8 cellular contexts compared by ENCODE assay signal in the genomic region with DNA sequence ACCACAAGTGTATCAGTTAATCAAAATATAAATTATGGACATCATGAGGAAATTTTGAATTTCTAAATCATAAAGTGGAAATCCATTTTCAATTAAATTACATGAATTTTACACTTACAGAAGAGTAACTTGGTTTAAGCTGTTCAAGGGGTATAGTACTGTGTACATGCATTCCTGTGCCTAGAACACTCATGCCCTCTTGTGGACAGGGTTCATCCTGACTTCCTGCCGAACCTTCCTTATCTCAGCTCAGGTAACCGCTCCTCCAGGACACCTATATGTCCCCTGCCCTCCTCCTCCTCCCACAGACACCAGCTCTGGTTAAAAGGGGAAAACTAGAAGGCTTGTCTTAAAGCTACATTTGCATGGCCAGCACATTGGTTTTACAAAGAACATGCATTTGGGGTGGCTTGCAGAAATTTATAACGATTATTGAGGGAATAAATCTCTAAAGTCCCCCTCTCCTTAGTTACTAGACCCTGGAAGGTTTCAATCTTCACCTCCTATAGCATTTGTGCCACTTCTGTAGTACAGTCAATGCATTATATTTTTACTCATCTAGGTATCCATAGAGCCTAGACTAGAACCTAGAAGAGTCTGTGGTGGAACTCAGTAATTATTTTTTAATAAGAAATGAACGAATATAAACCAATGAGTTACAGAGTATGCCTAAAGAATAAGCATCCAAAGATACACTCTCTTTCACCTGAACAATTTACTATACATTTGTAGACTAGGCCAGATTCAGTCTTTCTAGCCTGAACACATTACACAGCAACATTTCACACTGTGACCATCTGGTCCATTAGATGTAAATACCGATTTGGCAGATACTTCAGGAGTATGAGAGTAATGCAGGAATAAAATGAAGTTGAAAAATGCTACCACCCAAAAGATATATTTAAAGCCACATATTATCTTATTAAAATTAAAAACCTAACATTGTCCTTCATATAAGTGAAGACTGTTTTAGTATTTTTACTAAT.
DNase-seq lines count a peak whose midpoint lies in the region; ATAC-seq and TF ChIP-seq lines count a peak whose summit lies in the region.

No MANE protein-coding gene starts in this region.

- TF ChIP-seq POLR2A in breast epithelium (IDR thresholded peaks at IDR 0.05): no peak

- H3K4me1 ChIP-seq in breast epithelium (no peaks in the 10 kb centered on the region), mucosa of descending colon (ENCODE audit: low read depth) (no peaks in the 10 kb centered on the region), aorta (ENCODE audit: control insufficient read depth in 1 of 2, insufficient read depth in 2 of 2, low read length in 2 of 2) (no peaks in the 10 kb centered on the region)

- H3K36me3 ChIP-seq in breast epithelium (no peaks in the 10 kb centered on the region), mucosa of descending colon (ENCODE audit: low read depth) (no peaks in the 10 kb centered on the region), aorta (ENCODE audit: control insufficient read depth in 1 of 2, insufficient read depth in 2 of 2, low read length in 1 of 2) (no peaks in the 10 kb centered on the region)

- H3K27ac ChIP-seq in breast epithelium: no peak overlapping the region
- no peak overlapping the region for H3K27ac ChIP-seq in aorta (ENCODE audit: low read depth in 1 of 2, low read length in 2 of 2)

- ATAC-seq in HG03280 (IDR thresholded peaks at IDR 0.05; ENCODE audit: unreplicated experiment) (peak; percentile 61), mucosa of descending colon (peak; percentile 82), aorta (ENCODE audit: low FRiP score) (no peak)

- intact Hi-C loops in breast epithelium (cut with DNase I; ENCODE audit: low total_unique reads) (no loop called here), mucosa of descending colon (cut with DNase I, micrococcal nuclease) (no loop called here), aorta (cut with DNase I) (no loop called here)

- TF ChIP-seq CTCF in breast epithelium (IDR thresholded peaks at IDR 0.05) (peak in 2 of 3 donors; percentile 19 to 42), mucosa of descending colon (IDR thresholded peaks at IDR 0.05) (no peak)

- H3K27me3 ChIP-seq in breast epithelium (no peaks in the 10 kb centered on the region), aorta (ENCODE audit: control insufficient read depth in 1 of 2, insufficient read depth in 2 of 2, low read length in 1 of 2) (no peaks in the 10 kb centered on the region)

- H3K4me3 ChIP-seq in breast epithelium (no peak overlapping the region), mucosa of descending colon (no peak overlapping the region), aorta (ENCODE audit: low read length in 2 of 2) (no peak overlapping the region)

- DNase-seq in DMS153 (lab: John Stamatoyannopoulos, UW) (peak; percentile 27), GM19240 (ENCODE audit: insufficient read length, low spot score) (peak; percentile 7), NCI-H446 (lab: John Stamatoyannopoulos, UW) (peak; percentile 43 to 62), breast epithelium (ENCODE audit: low spot score in 2 of 2) (no peak), mucosa of descending colon (peak in 1 of 3 donors; percentile 68), aorta (no peak)
- no peak for DNase-seq in stimulated activated CD8-positive, alpha-beta memory T cell treated with anti-CD3 and anti-CD28 coated beads, Interleukin-4, amount 100 ng/mL, for 48 hours

- WGBS in aorta, 2 donors: 55 to 57% methylated on average over 5 of the region's 5 CpGs

- H3K9me3 ChIP-seq in breast epithelium: no peaks in the 10 kb centered on the region
- no peaks in the 10 kb centered on the region for H3K9me3 ChIP-seq in mucosa of descending colon
- no peaks in the 10 kb centered on the region for H3K9me3 ChIP-seq in aorta (ENCODE audit: control insufficient read depth, low read length)

Comparison
In these comparisons a context has a peak if more than half of its experiments do, and no peak if none do; other contexts are left out.
1. DNase-seq: peak in DMS153 (single experiment), GM19240 (single experiment) and NCI-H446 (2 of 2); none in breast epithelium (0 of 2), aorta (0 of 2) and stimulated activated CD8-positive, alpha-beta memory T cell treated with anti-CD3 and anti-CD28 coated beads, Interleukin-4, amount 100 ng/mL, for 48 hours (single experiment).